8 cellular contexts compared by ENCODE assay signal in the genomic region with DNA sequence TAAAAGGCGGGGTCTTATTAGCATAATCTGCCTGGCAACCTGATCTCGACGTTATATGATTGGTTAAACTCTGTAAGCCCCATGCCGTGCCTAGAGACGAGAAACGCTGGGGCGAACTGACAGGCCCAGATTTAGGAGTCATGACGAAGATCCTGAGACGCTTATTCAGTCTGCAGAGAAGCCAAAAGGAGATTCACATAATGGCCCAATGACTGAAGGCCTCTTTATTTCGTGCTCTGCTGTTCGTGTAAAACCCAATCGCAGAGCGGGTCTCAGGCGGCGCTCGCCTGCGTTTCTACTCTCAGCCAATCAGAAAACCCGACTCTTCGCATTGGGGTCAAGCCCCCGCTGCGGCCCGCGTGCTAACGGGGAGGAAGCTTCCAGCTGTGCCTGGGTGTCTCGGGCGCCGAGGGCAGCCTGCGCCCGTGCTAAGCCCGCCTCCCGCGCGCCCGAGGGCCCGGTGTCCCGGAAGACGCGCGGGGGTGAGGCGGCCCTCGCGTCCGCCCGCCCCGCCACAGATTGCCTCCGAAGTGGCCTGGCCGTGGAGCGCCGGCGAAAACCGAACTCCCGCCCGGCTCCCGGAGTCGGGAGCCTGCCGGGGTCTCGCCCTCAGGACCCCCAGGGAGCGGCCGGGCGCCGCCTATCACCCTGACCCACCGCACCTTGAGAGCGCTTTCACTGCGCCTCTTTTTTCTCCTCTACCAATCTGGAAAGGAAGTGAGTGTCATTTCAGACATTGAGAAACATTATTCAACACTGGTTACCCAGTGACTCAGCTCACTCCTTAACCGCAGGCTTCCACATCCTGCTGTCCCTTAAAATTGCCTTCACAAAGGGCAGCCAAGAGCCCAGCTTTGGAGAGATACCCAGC. TPM values are rescaled to one million over a fixed set of nuclear protein-coding genes. Genes with fewer than 3 reads are reported as not detected.
DNase-seq lines count a peak whose midpoint lies in the region; ATAC-seq and TF ChIP-seq lines count a peak whose summit lies in the region.

No MANE protein-coding gene starts in this region.

- H3K9me3 ChIP-seq in left lung, result no peaks in the 10 kb centered on the region

- H3K4me3 ChIP-seq in left lung, result peak overlapping the region; percentile 59 to 78

- no peaks in the 10 kb centered on the region for H3K36me3 ChIP-seq in left lung

- peak; percentile 79 for ATAC-seq in GM19397 (IDR thresholded peaks at IDR 0.05; ENCODE audit: unreplicated experiment)
- ATAC-seq in HG03565 (IDR thresholded peaks at IDR 0.05; ENCODE audit: unreplicated experiment), result peak; percentile 65
- ATAC-seq in left lung, result peak; percentile 89

- no peak for TF ChIP-seq CTCF in left lung (IDR thresholded peaks at IDR 0.05)

- H3K27me3 ChIP-seq in left lung, result no peaks in the 10 kb centered on the region

- intact Hi-C loops in left lung (cut with DNase I), result loop anchor here in 1 of 2 donors (5.0 to 10.0 kb wide), 2 partner anchors 72 to 119 kb away; no protein-coding TSS in a partner anchor

- DNase-seq in CD1c-positive myeloid dendritic cell (ENCODE audit: extremely low spot score), result peak; percentile 98
- DNase-seq in NCI-H748 treated with DMSO at 0.1 percent for 48 hours (lab: John Stamatoyannopoulos, UW), result peak; percentile 91
- DNase-seq in activated CD4-positive, alpha-beta T cell treated with anti-CD3 and anti-CD28 coated beads, Interleukin-2, amount 50 U/mL, for 4 hours, result peak; percentile 84 to 85
- DNase-seq in dermis blood vessel endothelial cell, result peak; percentile 98
- peak; percentile 95 for DNase-seq in left lung
- peak; percentile 83 for DNase-seq in stimulated activated CD4-positive, alpha-beta T cell treated with anti-CD3 and anti-CD28 coated beads, Interleukin-2, amount 100 ng/mL, for 4 hours (ENCODE audit: low read depth)

- peaks cover 4 to 36% of the 10 kb centered on the region in 2 donors for H3K4me1 ChIP-seq in left lung

- H3K27ac ChIP-seq in left lung, result peak overlapping the region; percentile 100

RNA-seq across cellular contexts. Expression of a gene that starts 0.4 kb away (rescaled TPM):
- 7.1 and 9.0 TPM in 2 replicates for total RNA-seq in dermis blood vessel endothelial cell
- total RNA-seq in left lung, result 10 to 100 TPM in 1 of 2 donors, 1 to 10 TPM in 1; 8.0 to 15.9 TPM

Comparison
In these comparisons a context has a peak if more than half of its experiments do, and no peak if none do; other contexts are left out.
1. Peak in every context shown above with its lines: DNase-seq, ATAC-seq, H3K4me3 ChIP-seq and H3K27ac ChIP-seq.